12 cellular contexts compared by ENCODE assay signal in genomic region chr4:64784125-64784524, GRCh38.
A peak's percentile ranks its signal among the peaks of the same experiment; 100 is the strongest.
DNase-seq lines count a peak whose midpoint lies in the region; ATAC-seq and TF ChIP-seq lines count a peak whose summit lies in the region.
"Had no signal": no experiment of that assay in that cellular context is flagged by ENCODE, and none has a peak within 500 bp of the region (broad histone marks: within the 10 kb centered on the region; RNA-seq: fewer than 3 reads in every experiment).

No MANE protein-coding gene starts in this region.

- H3K4me2 ChIP-seq in GM23248 (ENCODE audit: unreplicated experiment), result peak overlapping the region; percentile 43

- 0 out of 2 replicates have a peak overlapping the region, but pooled peaks have one; percentile 3 for H3K9ac ChIP-seq in GM23248

- H3K4me3 ChIP-seq in GM23248 (0 out of 2 replicates have a peak overlapping the region, but pooled peaks have one; percentile 17), SJCRH30 (no peak overlapping the region), psoas muscle (no peak overlapping the region)

- H3K36me3 ChIP-seq in GM23248 (ENCODE audit: low read depth) (no peaks in the 10 kb centered on the region), SJCRH30 (no peaks in the 10 kb centered on the region), psoas muscle (ENCODE audit: insufficient read depth in 1 of 2, low read depth in 1 of 2) (no peaks in the 10 kb centered on the region)

- no peaks in the 10 kb centered on the region for H3K79me2 ChIP-seq in GM23248 (ENCODE audit: insufficient read depth)

- no peaks in the 10 kb centered on the region for H3F3A ChIP-seq in GM23248 (ENCODE audit: insufficient read depth)

- in situ Hi-C loops in Caki2 (cut with HindIII; ENCODE audit: low pct_unique_long_range_greater_than_20kb, low sequenced_read_pairs), result no loop called here
- in situ Hi-C loops in GM23248 (cut with MboI), result no loop called here

- no peak for ATAC-seq in GM18867 (IDR thresholded peaks at IDR 0.05; ENCODE audit: unreplicated experiment)
- ATAC-seq in psoas muscle, result no peak
- no peak for ATAC-seq in GM18498 (IDR thresholded peaks at IDR 0.05; ENCODE audit: unreplicated experiment)
- no peak for ATAC-seq in effector memory CD8-positive, alpha-beta T cell (replicated peaks)
- ATAC-seq: activated CD4-positive, alpha-beta T cell treated with anti-CD3 and anti-CD28 coated beads for 36 hours; T-cell had no signal

- no peaks in the 10 kb centered on the region for H3K4me1 Mint-ChIP-seq in effector memory CD8-positive, alpha-beta T cell (ENCODE audit: low read depth in 2 of 2)
- H3K4me1 Mint-ChIP-seq: activated CD4-positive, alpha-beta T cell treated with anti-CD3 and anti-CD28 coated beads for 36 hours; CD14-positive monocyte; T-cell had no signal

- H3K4me1 ChIP-seq in GM23248 (ENCODE audit: insufficient read depth), result peaks cover 12% of the 10 kb centered on the region
- H3K4me1 ChIP-seq in SJCRH30, result peaks cover 22% of the 10 kb centered on the region
- H3K4me1 ChIP-seq in psoas muscle, result no peaks in the 10 kb centered on the region

- H3K9me3 Mint-ChIP-seq in effector memory CD8-positive, alpha-beta T cell, result peaks cover 0 to 2% of the 10 kb centered on the region in 2 donors
- H3K9me3 Mint-ChIP-seq: CD14-positive monocyte, T-cell had no signal

- no peaks in the 10 kb centered on the region for H3K36me3 Mint-ChIP-seq in effector memory CD8-positive, alpha-beta T cell (ENCODE audit: insufficient read depth)
- H3K36me3 Mint-ChIP-seq: CD14-positive monocyte, T-cell had no signal

- H3K27ac ChIP-seq in GM23248 (no peak overlapping the region), SJCRH30 (peak overlapping the region; percentile 38), psoas muscle (no peak overlapping the region)
- H3K27ac ChIP-seq: HL-60 had no signal

- WGBS in GM23248 (ENCODE audit: low coverage in 1 of 2, low lambda C conversion rate in 2 of 2, missing lambda C conversion rate in 2 of 2), 2 experiments, result 0 to 2% methylated on average over 1 of the region's 1 CpG
- 2 to 7% (median 4%) methylated on average over 1 of the region's 1 CpG for WGBS in psoas muscle, 3 donors

- peak overlapping the region; percentile 43; the same call in 1 of the 2 replicates for H2AFZ ChIP-seq in GM23248

- H3K9me3 ChIP-seq in GM23248 (ENCODE audit: low read depth) (no peaks in the 10 kb centered on the region), SJCRH30 (replicated peaks) (no peaks in the 10 kb centered on the region), psoas muscle (no peaks in the 10 kb centered on the region)

- intact Hi-C loops in psoas muscle (cut with DNase I), result no loop called here

- H3K27me3 ChIP-seq in GM23248 (replicated peaks; ENCODE audit: insufficient read depth), result no peaks in the 10 kb centered on the region
- no peaks in the 10 kb centered on the region for H3K27me3 ChIP-seq in SJCRH30
- H3K27me3 ChIP-seq in psoas muscle (ENCODE audit: insufficient read depth in 3 of 3, low read length in 2 of 3), result no peaks in the 10 kb centered on the region

- H3K27ac Mint-ChIP-seq in effector memory CD8-positive, alpha-beta T cell, result no peak overlapping the region
- H3K27ac Mint-ChIP-seq: activated CD4-positive, alpha-beta T cell treated with anti-CD3 and anti-CD28 coated beads for 36 hours; CD14-positive monocyte; T-cell had no signal

- no peaks in the 10 kb centered on the region for H3K27me3 Mint-ChIP-seq in effector memory CD8-positive, alpha-beta T cell
- H3K27me3 Mint-ChIP-seq: activated CD4-positive, alpha-beta T cell treated with anti-CD3 and anti-CD28 coated beads for 36 hours; T-cell had no signal

- TF ChIP-seq CTCF in psoas muscle (IDR thresholded peaks at IDR 0.05), result no peak

- no peaks in the 10 kb centered on the region for H4K20me1 ChIP-seq in GM23248 (ENCODE audit: insufficient read depth)

- H3K4me3 Mint-ChIP-seq in effector memory CD8-positive, alpha-beta T cell, result no peak overlapping the region
- H3K4me3 Mint-ChIP-seq: activated CD4-positive, alpha-beta T cell treated with anti-CD3 and anti-CD28 coated beads for 36 hours; CD14-positive monocyte; T-cell had no signal

- DNase-seq in Caki2 (ENCODE audit: low read depth) (peak; percentile 25), GM23248 (peak; percentile 68), SJCRH30 (peak in 1 of 2 experiments; percentile 32), iris pigment epithelial cell (ENCODE audit: low read depth) (peak; percentile 63), psoas muscle (no peak)
- no peak for DNase-seq in effector memory CD8-positive, alpha-beta T cell
- DNase-seq: activated CD4-positive, alpha-beta T cell treated with anti-CD3 and anti-CD28 coated beads for 36 hours; T-cell had no signal

- H3K9me2 ChIP-seq in GM23248 (ENCODE audit: insufficient read depth), result no peaks in the 10 kb centered on the region

Comparison
In these comparisons a context has a peak if more than half of its experiments do, and no peak if none do; other contexts are left out.
1. DNase-seq: peak in Caki2 (single experiment), GM23248 (single experiment) and iris pigment epithelial cell (single experiment); none in psoas muscle (0 of 2) and effector memory CD8-positive, alpha-beta T cell (0 of 3).